In genomic region chr6:76861403-76861802, GRCh38 we compare ENCODE assay signal across 9 cellular contexts.
A peak's percentile ranks its signal among the peaks of the same experiment; 100 is the strongest.
DNase-seq lines count a peak whose midpoint lies in the region; ATAC-seq and TF ChIP-seq lines count a peak whose summit lies in the region.
"Had no signal": no experiment of that assay in that cellular context is flagged by ENCODE, and none has a peak within 500 bp of the region (broad histone marks: within the 10 kb centered on the region; RNA-seq: fewer than 3 reads in every experiment).

No MANE protein-coding gene starts in this region.

- no peaks in the 10 kb centered on the region for H3K4me1 Mint-ChIP-seq in T-helper 2 cell treated with Interferon-gamma antibody and Interleukin-4, amounts not matched to agents 5 μg/mL and 100 μg/mL, for 36 hours (ENCODE audit: low read depth)
- H3K4me1 Mint-ChIP-seq: naive B cell had no signal

- H3K27ac Mint-ChIP-seq in T-helper 2 cell treated with Interferon-gamma antibody and Interleukin-4, amounts not matched to agents 5 μg/mL and 100 μg/mL, for 36 hours = no peak overlapping the region
- H3K27ac Mint-ChIP-seq: naive B cell had no signal

- no peak for TF ChIP-seq EP300 in SK-N-SH (IDR thresholded peaks at IDR 0.05; ENCODE audit: borderline replicate concordance in 1 of 2, low read depth in 1 of 2, low read length in 1 of 2)

- no peak overlapping the region for H2AFZ ChIP-seq in SK-N-SH (ENCODE audit: low read depth)

- no peak overlapping the region for H2AK5ac ChIP-seq in mesendoderm (ENCODE audit: low read length)

- H3K27me3 Mint-ChIP-seq in T-helper 2 cell treated with Interferon-gamma antibody and Interleukin-4, amounts not matched to agents 5 μg/mL and 100 μg/mL, for 36 hours (ENCODE audit: low read depth) = no peaks in the 10 kb centered on the region
- H3K27me3 Mint-ChIP-seq: naive B cell had no signal

- H3K9me3 Mint-ChIP-seq in T-helper 2 cell treated with Interferon-gamma antibody and Interleukin-4, amounts not matched to agents 5 μg/mL and 100 μg/mL, for 36 hours = no peaks in the 10 kb centered on the region
- H3K9me3 Mint-ChIP-seq: naive B cell had no signal

- H3K36me3 Mint-ChIP-seq in T-helper 2 cell treated with Interferon-gamma antibody and Interleukin-4, amounts not matched to agents 5 μg/mL and 100 μg/mL, for 36 hours (ENCODE audit: low read depth) = no peaks in the 10 kb centered on the region
- H3K36me3 Mint-ChIP-seq: naive B cell had no signal

- DNase-seq in activated CD4-positive, alpha-beta T cell treated with anti-CD3 and anti-CD28 coated beads for 48 hours = peak; percentile 4
- no peak for DNase-seq in activated CD4-positive, alpha-beta T cell treated with anti-CD3 and anti-CD28 coated beads, Interleukin-2, amount 50 U/mL, for 4 hours
- DNase-seq in SK-N-SH (peak; percentile 16), mesendoderm (peak; percentile 65), ureter (ENCODE audit: low spot score) (no peak)
- DNase-seq in T-helper 2 cell treated with Interferon-gamma antibody and Interleukin-4, amounts not matched to agents 5 μg/mL and 100 μg/mL, for 36 hours (ENCODE audit: low spot score) = no peak
- DNase-seq: naive B cell had no signal

- H3K9ac ChIP-seq in SK-N-SH = no peak overlapping the region
- H3K9ac ChIP-seq in mesendoderm (ENCODE audit: low read length) = no peak overlapping the region

- 2% methylated on average over 2 of the region's 2 CpGs for WGBS in SK-N-SH (ENCODE audit: low lambda C conversion rate)
- no CpG with 5 or more reads among the region's 2 CpGs for WGBS in mesendoderm (ENCODE audit: extremely low coverage, insufficient coverage, low lambda C conversion rate)

- ATAC-seq in HG02870 (IDR thresholded peaks at IDR 0.05; ENCODE audit: unreplicated experiment) (peak; percentile 89), GM21515 (IDR thresholded peaks at IDR 0.05; ENCODE audit: unreplicated experiment) (no peak)

- no peak overlapping the region for H4K5ac ChIP-seq in mesendoderm (ENCODE audit: low read length)

- H3K23ac ChIP-seq in mesendoderm (ENCODE audit: low read length) = no peak overlapping the region

- H3K18ac ChIP-seq in mesendoderm (ENCODE audit: low read length) = no peak overlapping the region

- H4K8ac ChIP-seq in mesendoderm (ENCODE audit: low read depth, low read length) = no peak overlapping the region

- H3K79me1 ChIP-seq in mesendoderm (ENCODE audit: low read length) = no peaks in the 10 kb centered on the region

- no peaks in the 10 kb centered on the region for H3K9me2 ChIP-seq in SK-N-SH

- H3K27ac ChIP-seq in SK-N-SH (ENCODE audit: low read depth in 2 of 2, low read length in 1 of 2) (no peak overlapping the region), mesendoderm (ENCODE audit: low read depth, low read length) (no peak overlapping the region)

- CTCF ChIA-PET in SK-N-SH (lab: Yijun Ruan, JAX) = interaction anchor here (0.6 to 2.2 kb wide), 23 partner anchors 8 to 1006 kb away, joined by 3 to 14 read pairs (median 4); no protein-coding TSS in a partner anchor

- H3K27me3 ChIP-seq in SK-N-SH (ENCODE audit: insufficient read depth) (no peaks in the 10 kb centered on the region), mesendoderm (ENCODE audit: insufficient read depth, low read length, poor library complexity) (no peaks in the 10 kb centered on the region)

- H3K4me1 ChIP-seq in SK-N-SH (ENCODE audit: control insufficient read depth in 1 of 2, insufficient read depth in 2 of 2, low read depth in 1 of 2, low read length in 1 of 2) (no peaks in the 10 kb centered on the region), mesendoderm (ENCODE audit: control insufficient read depth, low read depth, low read length) (no peaks in the 10 kb centered on the region)

- no peaks in the 10 kb centered on the region for H3K36me3 ChIP-seq in SK-N-SH (replicated peaks in 1 of 2; ENCODE audit: control insufficient read depth in 1 of 2, insufficient read depth in 2 of 2, low read length in 1 of 2)
- no peaks in the 10 kb centered on the region for H3K36me3 ChIP-seq in mesendoderm (ENCODE audit: control insufficient read depth, insufficient read depth, low read length)

- no peaks in the 10 kb centered on the region for H4K20me1 ChIP-seq in SK-N-SH (ENCODE audit: insufficient read depth)

- H3K4ac ChIP-seq in mesendoderm (ENCODE audit: low read depth, low read length) = no peak overlapping the region

- peaks cover 5% of the 10 kb centered on the region for H3F3A ChIP-seq in SK-N-SH (replicated peaks; ENCODE audit: insufficient read depth)

- H2BK5ac ChIP-seq in mesendoderm (ENCODE audit: low read length) = no peak overlapping the region

- H2BK15ac ChIP-seq in mesendoderm (replicated peaks; ENCODE audit: low read depth) = no peak overlapping the region

- H2BK120ac ChIP-seq in mesendoderm (ENCODE audit: low read depth, low read length) = no peak overlapping the region

- H3K4me3 ChIP-seq in SK-N-SH (ENCODE audit: low read depth in 2 of 2, low read length in 1 of 2) (no peak overlapping the region; a peak in 1 of 4 replicates), mesendoderm (ENCODE audit: low read length) (no peak overlapping the region)

- H3K4me2 ChIP-seq in SK-N-SH (no peak overlapping the region), mesendoderm (ENCODE audit: low read length) (no peak overlapping the region)

- TF ChIP-seq RAD21 in SK-N-SH (IDR thresholded peaks at IDR 0.05; ENCODE audit: low read length) = peak; percentile 39

- no peaks in the 10 kb centered on the region for H3K79me2 ChIP-seq in SK-N-SH (ENCODE audit: insufficient read depth)
- no peaks in the 10 kb centered on the region for H3K79me2 ChIP-seq in mesendoderm (ENCODE audit: control insufficient read depth, insufficient read depth, low read length)

- no peaks in the 10 kb centered on the region for H3K9me3 ChIP-seq in SK-N-SH

- POLR2A ChIA-PET in SK-N-SH (lab: Yijun Ruan, JAX) = no interaction called here

- no peak overlapping the region for H3K4me3 Mint-ChIP-seq in T-helper 2 cell treated with Interferon-gamma antibody and Interleukin-4, amounts not matched to agents 5 μg/mL and 100 μg/mL, for 36 hours
- H3K4me3 Mint-ChIP-seq: naive B cell had no signal

- no peak overlapping the region for H3K56ac ChIP-seq in mesendoderm (ENCODE audit: low read length)

- peak; percentile 55 for TF ChIP-seq CTCF in SK-N-SH (IDR thresholded peaks at IDR 0.05)

TF ChIP-seq in SK-N-SH, 30 proteins besides CTCF, POLR2A, EP300 and RAD21:
- TF ChIP-seq SMC3 (IDR thresholded peaks at IDR 0.05; ENCODE audit: low read depth, low read length) (peak; percentile 26; the same call in 1 of the 2 replicates), YY1 (IDR thresholded peaks at IDR 0.05; ENCODE audit: low read depth) (no peak)

Comparison
In these comparisons a context has a peak if more than half of its experiments do, and no peak if none do; other contexts are left out.
1. DNase-seq: peak in activated CD4-positive, alpha-beta T cell treated with anti-CD3 and anti-CD28 coated beads for 48 hours (single experiment), SK-N-SH (single experiment) and mesendoderm (single experiment); none in activated CD4-positive, alpha-beta T cell treated with anti-CD3 and anti-CD28 coated beads, Interleukin-2, amount 50 U/mL, for 4 hours (0 of 2), T-helper 2 cell treated with Interferon-gamma antibody and Interleukin-4, amounts not matched to agents 5 μg/mL and 100 μg/mL, for 36 hours (single experiment) and ureter (single experiment).